Comparison of ENCODE assay signal across 1 cellular context in the genomic region with DNA sequence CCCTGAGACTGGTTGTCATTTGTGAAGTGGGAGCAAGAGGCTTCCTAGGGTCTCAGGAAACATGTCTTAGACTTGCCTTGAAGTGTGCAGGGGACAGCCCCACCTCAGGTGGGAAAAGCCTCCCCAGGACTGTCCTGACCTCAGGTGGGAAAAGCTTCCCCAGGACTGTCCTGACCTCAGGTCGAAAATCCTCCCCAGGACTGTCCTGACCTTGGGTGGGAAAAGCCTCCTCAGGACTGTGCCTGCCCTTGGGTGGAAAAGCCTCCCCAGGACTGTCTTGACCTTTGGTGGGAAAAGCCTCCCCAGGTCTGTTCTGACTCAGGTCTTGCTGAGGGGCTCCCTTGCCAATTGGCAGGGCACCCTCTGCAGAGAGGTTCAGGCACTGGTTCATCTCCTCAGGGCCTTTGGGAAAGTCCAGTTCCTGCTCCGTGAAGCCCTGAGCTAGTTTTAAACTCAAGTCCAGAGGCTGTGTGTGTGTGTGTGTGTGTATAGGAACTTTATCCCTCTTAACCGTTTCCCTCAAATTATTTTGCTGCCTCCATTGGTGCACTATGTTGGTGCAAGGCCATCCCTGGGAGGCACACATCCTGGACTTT.
TF ChIP-seq lines count a peak whose summit lies in the region.

No MANE protein-coding gene starts in this region.

TF ChIP-seq in IMR-90, 13 proteins besides CTCF, POLR2A, EP300 and RAD21 (continued from another document):
- TF ChIP-seq, protein P1, sequence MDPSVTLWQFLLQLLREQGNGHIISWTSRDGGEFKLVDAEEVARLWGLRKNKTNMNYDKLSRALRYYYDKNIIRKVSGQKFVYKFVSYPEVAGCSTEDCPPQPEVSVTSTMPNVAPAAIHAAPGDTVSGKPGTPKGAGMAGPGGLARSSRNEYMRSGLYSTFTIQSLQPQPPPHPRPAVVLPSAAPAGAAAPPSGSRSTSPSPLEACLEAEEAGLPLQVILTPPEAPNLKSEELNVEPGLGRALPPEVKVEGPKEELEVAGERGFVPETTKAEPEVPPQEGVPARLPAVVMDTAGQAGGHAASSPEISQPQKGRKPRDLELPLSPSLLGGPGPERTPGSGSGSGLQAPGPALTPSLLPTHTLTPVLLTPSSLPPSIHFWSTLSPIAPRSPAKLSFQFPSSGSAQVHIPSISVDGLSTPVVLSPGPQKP (IDR thresholded peaks at IDR 0.05; ENCODE audit: borderline replicate concordance, low read depth, low read length): no peak
- TF ChIP-seq MAFK (IDR thresholded peaks at IDR 0.05; ENCODE audit: low read depth, low read length): no peak
- no peak for TF ChIP-seq NFE2L2 (IDR thresholded peaks at IDR 0.05; ENCODE audit: low read depth, low read length)
- no peak for TF ChIP-seq SMC3 (IDR thresholded peaks at IDR 0.05; ENCODE audit: low read depth, low read length)
- no peak for TF ChIP-seq RFX5 (IDR thresholded peaks at IDR 0.05; ENCODE audit: low read depth, low read length)
- no peak for TF ChIP-seq MXI1 (IDR thresholded peaks at IDR 0.05; ENCODE audit: borderline replicate concordance, low read depth, low read length)
- no peak for TF ChIP-seq CHD1 (IDR thresholded peaks at IDR 0.05; ENCODE audit: low read depth, low read length)
- no peak for TF ChIP-seq CEBPB (IDR thresholded peaks at IDR 0.05; ENCODE audit: low read depth, low read length)
- no peak for TF ChIP-seq RCOR1 (IDR thresholded peaks at IDR 0.05; ENCODE audit: insufficient replicate concordance, low read length)
